In genomic region chr18:64713284-64713683, GRCh38 we compare ENCODE assay signal across 10 cellular contexts.
DNase-seq lines count a peak whose midpoint lies in the region; ATAC-seq and TF ChIP-seq lines count a peak whose summit lies in the region.
"Had no signal": no experiment of that assay in that cellular context is flagged by ENCODE, and none has a peak within 500 bp of the region (broad histone marks: within the 10 kb centered on the region; RNA-seq: fewer than 3 reads in every experiment).

No MANE protein-coding gene starts in this region.

- POLR2A ChIA-PET in HEK293T (lab: Yijun Ruan, JAX), result no interaction called here

- DNase-seq in SIG-M5 treated with dmso at 0.1 percent for 504 hours (lab: John Stamatoyannopoulos, UW; ENCODE audit: unreplicated experiment) (peak; percentile 91), HEK293T (ENCODE audit: extremely low spot score) (no peak), cerebellar nuclear complex (lab: John Stamatoyannopoulos, UW) (no peak), RKO (ENCODE audit: low spot score) (no peak)
- no peak for DNase-seq in activated CD4-positive, alpha-beta T cell treated with anti-CD3 and anti-CD28 coated beads, Interleukin-2, amount 50 U/mL, for 48 hours
- DNase-seq: foreskin keratinocyte, testis had no signal

- CTCF ChIA-PET in HEK293T (lab: Yijun Ruan, JAX), result no interaction called here

- ATAC-seq in GM18502 (IDR thresholded peaks at IDR 0.05; ENCODE audit: poor library complexity, unreplicated experiment) (peak; percentile 78), GM21447 (IDR thresholded peaks at IDR 0.05; ENCODE audit: unreplicated experiment) (peak; percentile 99), HG03196 (IDR thresholded peaks at IDR 0.05; ENCODE audit: unreplicated experiment) (peak; percentile 100)
- ATAC-seq: foreskin keratinocyte had no signal

TF ChIP-seq in HEK293T, 16 proteins besides CTCF, POLR2A, EP300 and RAD21:
- TF ChIP-seq NFRKB (IDR thresholded peaks at IDR 0.05) (no peak), LEF1 (IDR thresholded peaks at IDR 0.05; ENCODE audit: borderline replicate concordance) (no peak), ARNT (IDR thresholded peaks at IDR 0.05) (no peak), L3MBTL2 (conservative IDR thresholded peaks at IDR 0.05) (no peak)
